11 cellular contexts compared by ENCODE assay signal in the genomic region with DNA sequence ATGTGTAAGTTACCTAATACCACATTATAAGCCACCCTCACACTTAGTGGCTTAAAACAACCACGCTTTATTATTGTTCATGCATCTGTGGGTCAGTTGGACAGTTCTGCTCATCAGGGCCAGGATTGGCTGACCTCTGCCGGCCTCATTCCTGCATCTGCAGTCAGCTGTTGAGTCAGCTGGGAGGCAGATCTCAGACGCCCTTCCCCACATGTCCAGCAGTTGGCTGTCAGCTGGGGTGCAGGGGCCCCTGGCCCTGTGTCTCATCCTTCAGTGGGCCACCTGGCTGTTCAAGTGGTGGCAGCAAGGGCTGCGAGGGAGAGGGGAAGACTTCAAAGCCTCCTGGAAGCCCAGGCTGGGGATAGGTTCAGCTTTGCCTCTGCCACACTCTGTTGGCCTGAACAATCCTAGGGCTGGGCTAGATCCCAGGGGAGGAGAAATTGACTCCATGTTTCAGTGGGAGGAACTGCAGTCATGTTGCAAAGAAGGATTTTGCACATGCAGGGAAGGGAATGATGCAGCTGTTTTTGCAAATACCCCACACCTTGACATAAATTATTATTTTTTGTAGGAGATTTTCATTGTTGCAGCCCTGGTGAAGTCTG. TPM values are rescaled to one million over a fixed set of nuclear protein-coding genes. Genes with fewer than 3 reads are reported as not detected.
DNase-seq lines count a peak whose midpoint lies in the region; ATAC-seq and TF ChIP-seq lines count a peak whose summit lies in the region.
"Had no signal": no experiment of that assay in that cellular context is flagged by ENCODE, and none has a peak within 500 bp of the region (broad histone marks: within the 10 kb centered on the region; RNA-seq: fewer than 3 reads in every experiment).

No MANE protein-coding gene starts in this region.

- H3K9me1 ChIP-seq in IMR-90 (ENCODE audit: insufficient read depth, low read length), result 0 out of 2 replicates have a peak, but pooled peaks cover 6% of the 10 kb centered on the region

- no peak overlapping the region for H2AK9ac ChIP-seq in IMR-90 (replicated peaks; ENCODE audit: low read depth, low read length, poor library complexity)

- H2BK120ac ChIP-seq in IMR-90 (ENCODE audit: low read depth, low read length) (no peak overlapping the region), mesenchymal stem cell (ENCODE audit: low read depth, low read length) (no peak overlapping the region)

- peaks cover 28% of the 10 kb centered on the region; the same call in 1 of the 2 replicates for H3K36me3 ChIP-seq in ACC112 (ENCODE audit: insufficient read depth, low read length)
- H3K36me3 ChIP-seq in IMR-90 (ENCODE audit: control insufficient read depth, insufficient read depth, low read length), result peaks cover 42% of the 10 kb centered on the region
- peaks cover 44 to 76% of the 10 kb centered on the region in 2 experiments for H3K36me3 ChIP-seq in mesenchymal stem cell (ENCODE audit: control insufficient read depth in 1 of 2, insufficient read depth in 2 of 2, low read depth in 1 of 2, low read length in 2 of 2)
- H3K36me3 ChIP-seq in tibial nerve, result peaks cover 0 to 93% (median 16%) of the 10 kb centered on the region in 3 donors

- no peaks in the 10 kb centered on the region for H3K27me3 ChIP-seq in ACC112 (ENCODE audit: insufficient read depth, low read length)
- H3K27me3 ChIP-seq in IMR-90 (ENCODE audit: control insufficient read depth, insufficient read depth, low read length), result no peaks in the 10 kb centered on the region
- no peaks in the 10 kb centered on the region for H3K27me3 ChIP-seq in mesenchymal stem cell (ENCODE audit: control insufficient read depth in 1 of 2, insufficient read depth in 1 of 2, low read length in 2 of 2)
- H3K27me3 ChIP-seq in tibial nerve, result no peaks in the 10 kb centered on the region

- H3K4me3 ChIP-seq in ACC112 (ENCODE audit: low read depth, low read length), result no peak overlapping the region
- no peak overlapping the region for H3K4me3 ChIP-seq in IMR-90 (ENCODE audit: insufficient read depth, low read depth, low read length)
- peak overlapping the region in 1 of 2 experiments; percentile 54 for H3K4me3 ChIP-seq in mesenchymal stem cell (ENCODE audit: insufficient read depth in 1 of 2, low read depth in 1 of 2, low read length in 2 of 2)
- H3K4me3 ChIP-seq in tibial nerve, result no peak overlapping the region

- H3K9me3 ChIP-seq in IMR-90 (ENCODE audit: control insufficient read depth, insufficient read depth, low read length), result no peaks in the 10 kb centered on the region
- H3K9me3 ChIP-seq in mesenchymal stem cell (ENCODE audit: control insufficient read depth, low read length), result no peaks in the 10 kb centered on the region
- H3K9me3 ChIP-seq in tibial nerve, result no peaks in the 10 kb centered on the region

- TF ChIP-seq POLR2A in IMR-90 (IDR thresholded peaks at IDR 0.05; ENCODE audit: low read depth, low read length) (no peak), tibial nerve (IDR thresholded peaks at IDR 0.05) (no peak)

- peak; percentile 49 for TF ChIP-seq RAD21 in IMR-90 (IDR thresholded peaks at IDR 0.05; ENCODE audit: low read length)

- no peak overlapping the region for H2AK5ac ChIP-seq in IMR-90 (ENCODE audit: low read depth, low read length)
- H2AK5ac ChIP-seq in mesenchymal stem cell (ENCODE audit: low read length, severe bottlenecking), result no peak overlapping the region

- H3K4me1 ChIP-seq in ACC112 (ENCODE audit: control insufficient read depth, insufficient read depth, low read length, unreplicated experiment), result peaks cover 22% of the 10 kb centered on the region
- H3K4me1 ChIP-seq in IMR-90 (ENCODE audit: control insufficient read depth, insufficient read depth, low read length), result peaks cover 7% of the 10 kb centered on the region
- peaks cover 13% of the 10 kb centered on the region for H3K4me1 ChIP-seq in mesenchymal stem cell (ENCODE audit: control insufficient read depth, insufficient read depth, low read depth, low read length)
- peaks cover 0 to 13% (median 0%) of the 10 kb centered on the region in 4 donors for H3K4me1 ChIP-seq in tibial nerve

- BruUV-seq in IMR-90 (replicated peaks; lab: Mats Ljungman, UMichigan), result no TSS peak

- H2BK5ac ChIP-seq in IMR-90 (ENCODE audit: low read depth, low read length, poor library complexity, severe bottlenecking), result no peak overlapping the region
- H2BK5ac ChIP-seq in mesenchymal stem cell (ENCODE audit: low read depth, low read length, poor library complexity, severe bottlenecking), result no peak overlapping the region

- no CpG with 5 or more reads among the region's 4 CpGs for WGBS in IMR-90 (ENCODE audit: extremely low coverage in 2 of 2, insufficient read length in 1 of 2), 2 experiments
- 42% methylated on average over 4 of the region's 4 CpGs for WGBS in mesenchymal stem cell
- 44 to 45% methylated on average over 4 of the region's 4 CpGs for WGBS in tibial nerve, 2 donors

- no peak overlapping the region for H2BK15ac ChIP-seq in IMR-90 (ENCODE audit: low read depth, low read length)
- H2BK15ac ChIP-seq in mesenchymal stem cell (ENCODE audit: low read depth, poor library complexity, severe bottlenecking), result no peak overlapping the region

- no peak overlapping the region for H4K8ac ChIP-seq in IMR-90 (ENCODE audit: low read depth in 2 of 2, low read length in 2 of 2)
- H4K8ac ChIP-seq in mesenchymal stem cell (ENCODE audit: low read length), result peak overlapping the region; percentile 35

- H3K14ac ChIP-seq in IMR-90 (replicated peaks; ENCODE audit: low read depth, low read length), result no peak overlapping the region
- H3K14ac ChIP-seq in mesenchymal stem cell (ENCODE audit: low read length in 2 of 2), result no peak overlapping the region

- H2BK12ac ChIP-seq in mesenchymal stem cell (ENCODE audit: low read length in 2 of 2), result no peak overlapping the region

- peaks cover 3% of the 10 kb centered on the region for H3K79me2 ChIP-seq in ACC112 (ENCODE audit: control insufficient read depth, insufficient read depth, low read length, unreplicated experiment)

- dilution Hi-C loops in IMR-90 (cut with HindIII; ENCODE audit: low sequenced_read_pairs, unreplicated experiment), result no loop called here

- intact Hi-C loops in IMR-90 (cut with micrococcal nuclease), result loop anchor here (1.0 to 2.0 kb wide), 2 partner anchors 64 to 147 kb away; no protein-coding TSS in a partner anchor

- H3K56ac ChIP-seq in IMR-90 (ENCODE audit: extremely low read depth, insufficient read depth, low read length), result no peak overlapping the region

- no peak for TF ChIP-seq EP300 in tibial nerve (IDR thresholded peaks at IDR 0.05)

- H3K27ac ChIP-seq in ACC112 (ENCODE audit: low read depth, low read length) (peak overlapping the region; percentile 74), IMR-90 (ENCODE audit: insufficient read depth, low read length) (no peak overlapping the region), mesenchymal stem cell (ENCODE audit: low read length, poor library complexity, severe bottlenecking) (peak overlapping the region; percentile 78), tibial nerve (no peak overlapping the region)

- no peak overlapping the region for H3K23ac ChIP-seq in IMR-90 (ENCODE audit: low read depth, low read length)
- H3K23ac ChIP-seq in mesenchymal stem cell (ENCODE audit: low read length in 2 of 2), result no peak overlapping the region

- TF ChIP-seq CTCF in IMR-90 (conservative IDR thresholded peaks at IDR 0.05; ENCODE audit: low read depth, low read length) (peak; percentile 40), tibial nerve (IDR thresholded peaks at IDR 0.05) (peak in 1 of 5 experiments; percentile 22)

- peaks cover 23% of the 10 kb centered on the region for H4K20me1 ChIP-seq in IMR-90 (ENCODE audit: insufficient read depth, low read length)

- peaks cover 24 to 25% of the 10 kb centered on the region in 2 experiments for H3K79me1 ChIP-seq in IMR-90 (ENCODE audit: low read depth in 1 of 2, low read length in 2 of 2)
- peaks cover 14% of the 10 kb centered on the region for H3K79me1 ChIP-seq in mesenchymal stem cell (replicated peaks; ENCODE audit: low read length, poor library complexity, severe bottlenecking)

- CTCF ChIA-PET in IMR-90 (lab: Yijun Ruan, JAX), result interaction anchor here (0.6 to 1.6 kb wide), 6 partner anchors 9 to 145 kb away, joined by 3 to 9 read pairs (median 4); no protein-coding TSS in a partner anchor

- no peak overlapping the region for H3K4ac ChIP-seq in IMR-90 (ENCODE audit: low read depth, low read length)
- no peak overlapping the region for H3K4ac ChIP-seq in mesenchymal stem cell (ENCODE audit: low read depth in 1 of 2, low read length in 2 of 2)

- POLR2A ChIA-PET in IMR-90 (lab: Charles Lee; ENCODE audit: unreplicated experiment), result no interaction called here

- ATAC-seq in IMR-90 (ENCODE audit: low read depth) (peak; percentile 95), GM18498 (IDR thresholded peaks at IDR 0.05; ENCODE audit: unreplicated experiment) (no peak)

- in situ Hi-C loops in IMR-90 (cut with MboI; ENCODE audit: low sequenced_read_pairs), result no loop called here

- H2AFZ ChIP-seq in ACC112 (ENCODE audit: low read length, unreplicated experiment) (no peak overlapping the region), IMR-90 (replicated peaks; ENCODE audit: low read length, poor library complexity) (peak overlapping the region; percentile 36), mesenchymal stem cell (ENCODE audit: low read depth, low read length) (no peak overlapping the region)

- no peak overlapping the region for H3K9ac ChIP-seq in IMR-90 (ENCODE audit: low read depth, low read length)
- peak overlapping the region; percentile 67 for H3K9ac ChIP-seq in mesenchymal stem cell (ENCODE audit: low read length)

- DNase-seq in IMR-90 (peak; percentile 84), epidermal melanocyte (ENCODE audit: insufficient read length, low spot score) (peak; percentile 34), mesenchymal stem cell (peak; percentile 78), tibial nerve (ENCODE audit: low spot score in 2 of 2) (no peak), anterior cingulate cortex (lab: John Stamatoyannopoulos, UW) (no peak), hypothalamus (lab: John Stamatoyannopoulos, UW) (no peak)
- DNase-seq: activated CD4-positive, CD25-positive, alpha-beta regulatory T cell treated with anti-CD3 and anti-CD28 coated beads, Interleukin-2, amount 50 U/mL, for 72 hours; amygdala; DMS153 had no signal

- no peak overlapping the region for H3K4me2 ChIP-seq in IMR-90 (ENCODE audit: low read depth, low read length)
- H3K4me2 ChIP-seq in mesenchymal stem cell (ENCODE audit: low read length, poor library complexity, severe bottlenecking), result no peak overlapping the region

- H4K91ac ChIP-seq in IMR-90 (ENCODE audit: insufficient read depth, low read depth, low read length), result no peak overlapping the region
- no peak overlapping the region for H4K91ac ChIP-seq in mesenchymal stem cell (ENCODE audit: low read length)

- H3K18ac ChIP-seq in IMR-90 (ENCODE audit: low read depth, low read length) (no peak overlapping the region), mesenchymal stem cell (ENCODE audit: low read depth in 1 of 2, low read length in 2 of 2) (no peak overlapping the region)

- no peak overlapping the region for H4K5ac ChIP-seq in IMR-90 (ENCODE audit: low read depth, low read length)

- no peak overlapping the region for H2BK20ac ChIP-seq in IMR-90 (ENCODE audit: low read depth, low read length)

RNA-seq across cellular contexts. Expression of a gene that starts 33.1 kb away (rescaled TPM):
- total RNA-seq in IMR-90 (2012; rRNA removed) (not detected in 2 replicates), tibial nerve (1 to 10 TPM in 2 of 4 donors, under 1 TPM in 2; 0.59 to 4.6 (median 1.2) TPM)
- polyA plus RNA-seq in IMR-90 (2012; rRNA removed), result not detected in 2 replicates
- polyA plus RNA-seq in IMR-90 (2012; cell fraction: cytosol; rRNA removed), result 0.03 TPM in 1 of 2 replicates, not detected in the other
- polyA plus RNA-seq in IMR-90 (2012; cell fraction: nucleus; rRNA removed; ENCODE audit: low replicate concordance), result not detected in 2 replicates
- polyA plus RNA-seq in mesenchymal stem cell (2013, experiment 1 of 2), result not detected
- polyA plus RNA-seq in mesenchymal stem cell (2013, experiment 2 of 2), result 0.01 TPM

Comparison
In these comparisons a context has a peak if more than half of its experiments do, and no peak if none do; other contexts are left out.
1. H3K27ac ChIP-seq: peak in ACC112 (single experiment) and mesenchymal stem cell (single experiment); none in IMR-90 (single experiment) and tibial nerve (0 of 4).
2. DNase-seq: peak in IMR-90 (single experiment), epidermal melanocyte (single experiment) and mesenchymal stem cell (single experiment); none in tibial nerve (0 of 2), anterior cingulate cortex (0 of 58) and hypothalamus (0 of 51).